ENCODE assay signal across 16 cellular contexts in the genomic region with DNA sequence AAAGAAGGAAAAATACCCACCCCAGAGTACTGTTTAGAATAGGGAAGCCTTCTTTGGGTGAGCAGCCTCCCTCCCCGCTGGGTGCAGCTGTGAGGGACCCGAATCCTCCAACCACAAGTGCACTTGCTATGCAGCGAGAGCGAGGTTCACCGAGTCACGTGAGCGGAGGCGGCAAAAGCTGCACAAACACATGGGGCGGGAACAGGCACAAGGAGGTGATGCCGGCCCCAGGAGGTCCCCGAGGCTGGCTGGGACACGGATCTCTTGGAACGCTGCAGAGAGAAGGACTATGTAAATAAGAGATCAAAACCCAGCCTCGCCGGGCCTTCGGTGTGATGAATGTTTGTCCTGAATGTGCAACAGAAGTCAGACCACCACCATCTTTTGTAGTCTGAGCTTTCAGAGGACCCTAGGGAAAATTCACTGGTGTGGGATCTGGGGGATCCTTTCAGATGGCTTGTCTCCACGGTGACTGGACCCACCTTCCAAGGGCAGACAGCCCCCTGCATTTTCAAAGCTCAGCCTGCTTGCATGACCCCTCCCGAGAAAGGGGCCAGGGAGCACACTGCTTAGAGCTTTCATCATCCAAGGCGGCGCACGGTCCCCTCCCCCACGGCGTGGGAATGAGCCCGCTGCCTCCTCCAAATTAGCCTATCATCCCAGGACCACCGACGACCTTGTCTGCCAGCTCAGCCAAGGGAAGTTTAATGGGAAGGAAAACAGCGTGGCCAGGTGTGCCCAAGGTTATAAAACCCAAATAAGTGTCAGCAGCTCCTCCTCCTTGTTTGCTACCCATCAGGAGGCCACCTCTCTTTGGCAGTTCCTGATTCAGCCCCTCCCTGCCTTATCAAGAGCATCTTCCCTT.
DNase-seq lines count a peak whose midpoint lies in the region; ATAC-seq, FAIRE-seq and TF ChIP-seq lines count a peak whose summit lies in the region.
"Had no signal": no experiment of that assay in that cellular context is flagged by ENCODE, and none has a peak within 500 bp of the region (broad histone marks: within the 10 kb centered on the region; RNA-seq: fewer than 3 reads in every experiment).

No MANE protein-coding gene starts in this region.

- no peak for TF ChIP-seq RAD21 in H1 (IDR thresholded peaks at IDR 0.05 in 1 of 2, conservative IDR thresholded peaks at IDR 0.05 in 1 of 2; ENCODE audit: low read depth in 2 of 2, low read length in 2 of 2)

- no peak overlapping the region for H3K18ac ChIP-seq in H1 (ENCODE audit: extremely low read depth, low read length)

- H3K14ac ChIP-seq in H1 (ENCODE audit: insufficient read length): no peak overlapping the region

- 0 out of 2 replicates have a peak overlapping the region, but pooled peaks have one; percentile 4 for H2AFZ ChIP-seq in H1 (ENCODE audit: low read length)
- H2AFZ ChIP-seq: PC-9 had no signal

- no peak overlapping the region for H2BK12ac ChIP-seq in H1 (ENCODE audit: low read depth, low read length)

- POLR2A ChIA-PET in H1 (lab: Charles Lee; ENCODE audit: partially characterized antibody): no interaction called here

- H2BK15ac ChIP-seq in H1 (ENCODE audit: low read length): no peak overlapping the region

- no peak overlapping the region for H4K5ac ChIP-seq in H1 (ENCODE audit: insufficient read length, low read depth, low read length)

- no peak overlapping the region for H4K8ac ChIP-seq in H1 (ENCODE audit: extremely low read depth, insufficient read depth, low read length)

- H4K91ac ChIP-seq in H1 (replicated peaks; ENCODE audit: insufficient read length, low read length): no peak overlapping the region

- H3K27ac ChIP-seq in H1 (ENCODE audit: low read depth, low read length): no peak overlapping the region
- H3K27ac ChIP-seq in pancreas: peak overlapping the region in 3 of 4 donors; percentile 23 to 59 (median 33)
- H3K27ac ChIP-seq: A549, PC-9 had no signal

- H2BK5ac ChIP-seq in H1 (ENCODE audit: low read depth, low read length): no peak overlapping the region

- H3K36me3 ChIP-seq in H1 (ENCODE audit: control insufficient read depth in 2 of 4, insufficient read depth in 4 of 4, low read length in 3 of 4): no peaks in the 10 kb centered on the region
- no peaks in the 10 kb centered on the region for H3K36me3 ChIP-seq in pancreas

- TF ChIP-seq EP300 in H1 (IDR thresholded peaks at IDR 0.05; ENCODE audit: borderline replicate concordance in 1 of 2, low read depth in 2 of 2, low read length in 2 of 2): no peak

- DNase-seq in DMS153 treated with DMSO at 0.1 percent for 48 hours (lab: John Stamatoyannopoulos, UW; ENCODE audit: unreplicated experiment) (peak; percentile 6), RPMI7951 (ENCODE audit: low read depth) (peak; percentile 24), H1 (ENCODE audit: low read depth in 1 of 2, low spot score in 2 of 2) (no peak), pancreas (peak; percentile 89 to 96 (median 92)), KG1 (lab: John Stamatoyannopoulos, UW) (no peak), HK-2 (ENCODE audit: unreplicated experiment) (no peak)
- DNase-seq: C1 segment of cervical spinal cord, H7, NCI-H1417 treated with DMSO at 0.1 percent for 48 hours, NCI-H1930, NCI-H446, NCI-H774, PC-9 had no signal

- H3K4me3 ChIP-seq in H1 (ENCODE audit: extremely low read depth in 1 of 4, insufficient read depth in 2 of 4, low read depth in 3 of 4, low read length in 4 of 4) (no peak overlapping the region), pancreas (no peak overlapping the region)
- H3K4me3 ChIP-seq: A549, PC-9 had no signal

- H3K4ac ChIP-seq in H1 (replicated peaks; ENCODE audit: insufficient read length, low read depth, low read length): no peak overlapping the region

- H2AK5ac ChIP-seq in H1 (ENCODE audit: low read depth, low read length): no peak overlapping the region

- H4K20me1 ChIP-seq in H1 (replicated peaks in 1 of 2; ENCODE audit: control insufficient read depth in 1 of 2, insufficient read depth in 2 of 2, low read length in 2 of 2): no peaks in the 10 kb centered on the region

- TF ChIP-seq POLR2A in H1 (IDR thresholded peaks at IDR 0.05; ENCODE audit: control extremely low read depth in 1 of 2, low read depth in 2 of 2, low read length in 2 of 2): no peak

- CTCF ChIA-PET in H1 (lab: Charles Lee; ENCODE audit: partially characterized antibody): interaction anchor here (1.0 kb wide), 1 partner anchor 11 kb away, joined by 3 read pairs; no protein-coding TSS in a partner anchor

- no peak overlapping the region for H3K9ac ChIP-seq in H1 (replicated peaks in 1 of 4; ENCODE audit: extremely low read depth in 1 of 4, low read depth in 3 of 4, low read length in 3 of 4)

- 92% methylated on average over 26 of the region's 27 CpGs; no CpG with 5 or more reads in 1 of the 2 experiments for WGBS in H1 (ENCODE audit: extremely low coverage in 1 of 2, insufficient coverage in 1 of 2, insufficient read length in 1 of 2, insufficient replicate concordance in 2 of 2, low coverage in 1 of 2, low lambda C conversion rate in 2 of 2, missing lambda C conversion rate in 1 of 2), 2 experiments
- 11 to 14% methylated on average over 27 of the region's 27 CpGs for WGBS in pancreas, 2 donors

- no peak for FAIRE-seq in H1 (lab: Jason Lieb, UNC)
- FAIRE-seq in pancreas (lab: Jason Lieb, UNC): no peak
- FAIRE-seq: A549 had no signal

- H3K79me2 ChIP-seq in H1 (ENCODE audit: control insufficient read depth in 1 of 2, insufficient read depth in 2 of 2, low read length in 2 of 2): no peaks in the 10 kb centered on the region

- no peak overlapping the region for H3K4me2 ChIP-seq in H1 (ENCODE audit: insufficient read depth in 1 of 2, low read depth in 2 of 2, low read length in 2 of 2)
- H3K4me2 ChIP-seq: A549, PC-9 had no signal

- H3K9me3 ChIP-seq in H1 (ENCODE audit: insufficient read depth in 2 of 2, low read depth in 1 of 2, low read length in 1 of 2): no peaks in the 10 kb centered on the region
- no peaks in the 10 kb centered on the region for H3K9me3 ChIP-seq in pancreas
- H3K9me3 ChIP-seq: A549 had no signal

- intact Hi-C loops in pancreas (cut with DNase I): no loop called here

- no peak overlapping the region for H3K23ac ChIP-seq in H1 (ENCODE audit: insufficient read length)

- H3K79me1 ChIP-seq in H1 (ENCODE audit: low read depth, low read length): no peaks in the 10 kb centered on the region

- TF ChIP-seq CTCF in H1 (IDR thresholded peaks at IDR 0.05; ENCODE audit: control extremely low read depth in 1 of 3, insufficient read depth in 1 of 3, low read depth in 1 of 3, low read length in 3 of 3) (no peak), pancreas (IDR thresholded peaks at IDR 0.05) (no peak)

- H2BK20ac ChIP-seq in H1 (ENCODE audit: low read length): no peak overlapping the region

- H3K27me3 ChIP-seq in H1 (replicated peaks in 1 of 4; ENCODE audit: control insufficient read depth in 3 of 4, extremely low read depth in 1 of 4, insufficient read depth in 3 of 4, low read length in 3 of 4): no peaks in the 10 kb centered on the region
- no peaks in the 10 kb centered on the region for H3K27me3 ChIP-seq in pancreas

- H3K23me2 ChIP-seq in H1 (ENCODE audit: low read depth, low read length): no peaks in the 10 kb centered on the region

- no peak overlapping the region for H2BK120ac ChIP-seq in H1 (replicated peaks; ENCODE audit: low read depth, low read length)

- H3K56ac ChIP-seq in H1 (replicated peaks; ENCODE audit: insufficient read length, low read depth, low read length): no peak overlapping the region

- no peaks in the 10 kb centered on the region for H3K4me1 ChIP-seq in H1 (replicated peaks in 1 of 4; ENCODE audit: control insufficient read depth in 3 of 4, insufficient read depth in 4 of 4, low read length in 3 of 4)
- peaks cover 14 to 30% (median 17%) of the 10 kb centered on the region in 3 donors for H3K4me1 ChIP-seq in pancreas
- H3K4me1 ChIP-seq: A549 had no signal

- ATAC-seq in pancreas (peak; percentile 89 to 93 (median 92)), HG03439 (IDR thresholded peaks at IDR 0.05; ENCODE audit: unreplicated experiment) (no peak), GM19328 (IDR thresholded peaks at IDR 0.05; ENCODE audit: unreplicated experiment) (no peak)
- ATAC-seq: A549 had no signal

TF ChIP-seq in H1, 55 proteins besides CTCF, POLR2A, EP300 and RAD21:
- TF ChIP-seq, protein P1, sequence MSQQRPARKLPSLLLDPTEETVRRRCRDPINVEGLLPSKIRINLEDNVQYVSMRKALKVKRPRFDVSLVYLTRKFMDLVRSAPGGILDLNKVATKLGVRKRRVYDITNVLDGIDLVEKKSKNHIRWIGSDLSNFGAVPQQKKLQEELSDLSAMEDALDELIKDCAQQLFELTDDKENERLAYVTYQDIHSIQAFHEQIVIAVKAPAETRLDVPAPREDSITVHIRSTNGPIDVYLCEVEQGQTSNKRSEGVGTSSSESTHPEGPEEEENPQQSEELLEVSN (IDR thresholded peaks at IDR 0.05): peak; percentile 82
- no peak for TF ChIP-seq YY1 (IDR thresholded peaks at IDR 0.05; ENCODE audit: low read depth, low read length)
- TF ChIP-seq, protein P2, sequence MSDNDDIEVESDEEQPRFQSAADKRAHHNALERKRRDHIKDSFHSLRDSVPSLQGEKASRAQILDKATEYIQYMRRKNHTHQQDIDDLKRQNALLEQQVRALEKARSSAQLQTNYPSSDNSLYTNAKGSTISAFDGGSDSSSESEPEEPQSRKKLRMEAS (IDR thresholded peaks at IDR 0.05): 0 out of 2 replicates have a peak, but pooled peaks have one; percentile 15

Comparison
In these comparisons a context has a peak if more than half of its experiments do, and no peak if none do; other contexts are left out.
1. DNase-seq: peak in DMS153 treated with DMSO at 0.1 percent for 48 hours (single experiment), RPMI7951 (single experiment) and pancreas (6 of 6); none in H1 (0 of 2), KG1 (single experiment) and HK-2 (single experiment).
2. ATAC-seq: peak in pancreas (4 of 4); none in HG03439 (single experiment) and GM19328 (single experiment).